Comparison of ENCODE assay signal across 24 cellular contexts in genomic region chr15:37131639-37132038, GRCh38. TPM values are rescaled to one million over a fixed set of nuclear protein-coding genes. Genes with fewer than 3 reads are reported as not detected.
DNase-seq lines count a peak whose midpoint lies in the region; ATAC-seq and TF ChIP-seq lines count a peak whose summit lies in the region.
"Had no signal": no experiment of that assay in that cellular context is flagged by ENCODE, and none has a peak within 500 bp of the region (broad histone marks: within the 10 kb centered on the region; RNA-seq: fewer than 3 reads in every experiment).

No MANE protein-coding gene starts in this region.

- no peaks in the 10 kb centered on the region for H3K9me3 Mint-ChIP-seq in HFFc6
- H3K9me3 Mint-ChIP-seq in nephron progenitor cell: no peaks in the 10 kb centered on the region
- H3K9me3 Mint-ChIP-seq: activated CD8-positive, alpha-beta T cell treated with anti-CD3 and anti-CD28 coated beads for 36 hours; memory B cell; naive thymus-derived CD4-positive, alpha-beta T cell; stimulated activated memory B cell treated with anti-CD40 and anti-IgM and Interleukin-4, amounts not matched to agents 10 μg/mL and 1 μg/mL and 100 μg/mL, for 72 hours had no signal

- WGBS in GM23248 (ENCODE audit: low coverage in 1 of 2, low lambda C conversion rate in 2 of 2, missing lambda C conversion rate in 2 of 2), 2 experiments: 89 to 92% methylated on average over 2 of the region's 2 CpGs

- H3K9me3 ChIP-seq in GM23248 (ENCODE audit: low read depth): no peaks in the 10 kb centered on the region
- H3K9me3 ChIP-seq: breast epithelium, psoas muscle, upper lobe of right lung had no signal

- H3K27me3 ChIP-seq in GM23248 (replicated peaks; ENCODE audit: insufficient read depth): no peaks in the 10 kb centered on the region
- H3K27me3 ChIP-seq: breast epithelium, upper lobe of right lung had no signal

- 0 out of 2 replicates have a peak overlapping the region, but pooled peaks have one; percentile 27 for H3K27ac Mint-ChIP-seq in HFFc6
- H3K27ac Mint-ChIP-seq in nephron progenitor cell: peak overlapping the region; percentile 30
- H3K27ac Mint-ChIP-seq: activated CD8-positive, alpha-beta T cell treated with anti-CD3 and anti-CD28 coated beads for 36 hours; activated naive CD8-positive, alpha-beta T cell; memory B cell; naive thymus-derived CD4-positive, alpha-beta T cell; stimulated activated memory B cell treated with anti-CD40 and anti-IgM and Interleukin-4, amounts not matched to agents 10 μg/mL and 1 μg/mL and 100 μg/mL, for 72 hours had no signal

- H4K20me1 ChIP-seq in GM23248 (ENCODE audit: insufficient read depth): no peaks in the 10 kb centered on the region

- no peak overlapping the region for H3K4me2 ChIP-seq in GM23248 (ENCODE audit: unreplicated experiment)

- H3K27me3 Mint-ChIP-seq in HFFc6 (ENCODE audit: insufficient read depth) (no peaks in the 10 kb centered on the region), nephron progenitor cell (ENCODE audit: low read depth, poor library complexity) (no peaks in the 10 kb centered on the region)

- no peaks in the 10 kb centered on the region for H3K79me2 ChIP-seq in GM23248 (ENCODE audit: insufficient read depth)

- H3K4me1 ChIP-seq in GM23248 (ENCODE audit: insufficient read depth): peaks cover 12% of the 10 kb centered on the region
- H3K4me1 ChIP-seq: breast epithelium, psoas muscle, upper lobe of right lung had no signal

- no peak for TF ChIP-seq CTCF in HFFc6 (IDR thresholded peaks at IDR 0.05)
- TF ChIP-seq CTCF in nephron progenitor cell (IDR thresholded peaks at IDR 0.05): no peak

- H3K4me3 Mint-ChIP-seq in HFFc6: peak overlapping the region; percentile 35; the same call in 1 of the 2 replicates
- no peak overlapping the region for H3K4me3 Mint-ChIP-seq in nephron progenitor cell
- H3K4me3 Mint-ChIP-seq: activated CD8-positive, alpha-beta T cell treated with anti-CD3 and anti-CD28 coated beads for 36 hours; activated naive CD8-positive, alpha-beta T cell; memory B cell; naive thymus-derived CD4-positive, alpha-beta T cell; stimulated activated memory B cell treated with anti-CD40 and anti-IgM and Interleukin-4, amounts not matched to agents 10 μg/mL and 1 μg/mL and 100 μg/mL, for 72 hours had no signal

- H2AFZ ChIP-seq in GM23248: peak overlapping the region; percentile 33

- H3K36me3 ChIP-seq in GM23248 (ENCODE audit: low read depth): no peaks in the 10 kb centered on the region
- H3K36me3 ChIP-seq: breast epithelium, upper lobe of right lung had no signal

- no peak overlapping the region for H3K9ac ChIP-seq in GM23248

- no peak overlapping the region for H3K27ac ChIP-seq in GM23248
- H3K27ac ChIP-seq: breast epithelium, psoas muscle, upper lobe of right lung had no signal

- no peak for ATAC-seq in GM19395 (IDR thresholded peaks at IDR 0.05; ENCODE audit: unreplicated experiment)
- ATAC-seq: activated CD8-positive, alpha-beta T cell treated with anti-CD3 and anti-CD28 coated beads for 36 hours; naive thymus-derived CD4-positive, alpha-beta T cell; psoas muscle; stimulated activated memory B cell treated with anti-CD40 and anti-IgM and Interleukin-4, amounts not matched to agents 10 μg/mL and 1 μg/mL and 100 μg/mL, for 72 hours; upper lobe of right lung had no signal

- H3K4me3 ChIP-seq in GM23248: no peak overlapping the region
- H3K4me3 ChIP-seq: breast epithelium, psoas muscle, upper lobe of right lung had no signal

- H3K4me1 Mint-ChIP-seq in HFFc6 (ENCODE audit: low read depth) (peaks cover 57% of the 10 kb centered on the region), nephron progenitor cell (peaks cover 49% of the 10 kb centered on the region)
- H3K4me1 Mint-ChIP-seq: memory B cell; stimulated activated memory B cell treated with anti-CD40 and anti-IgM and Interleukin-4, amounts not matched to agents 10 μg/mL and 1 μg/mL and 100 μg/mL, for 72 hours had no signal

- H3K36me3 Mint-ChIP-seq in HFFc6 (ENCODE audit: low read depth) (no peaks in the 10 kb centered on the region), nephron progenitor cell (ENCODE audit: low read depth) (no peaks in the 10 kb centered on the region)
- H3K36me3 Mint-ChIP-seq: activated naive CD8-positive, alpha-beta T cell; memory B cell; naive thymus-derived CD4-positive, alpha-beta T cell; stimulated activated memory B cell treated with anti-CD40 and anti-IgM and Interleukin-4, amounts not matched to agents 10 μg/mL and 1 μg/mL and 100 μg/mL, for 72 hours had no signal

- H3K9me2 ChIP-seq in GM23248 (ENCODE audit: insufficient read depth): no peaks in the 10 kb centered on the region

- no peak for DNase-seq in GM23248
- DNase-seq in HFFc6: no peak
- peak; percentile 35 for DNase-seq in cerebellar cortex (ENCODE audit: low spot score)
- no peak for DNase-seq in nephron progenitor cell
- no peak for DNase-seq in stimulated activated naive CD4-positive, alpha-beta T cell treated with Interleukin-2 at 50 U/mL for 16 hours (lab: John Stamatoyannopoulos, UW)
- DNase-seq in activated naive CD4-positive, alpha-beta T cell treated with anti-CD3 and anti-CD28 coated beads, Interleukin-2, amount 50 U/mL, for 16 hours: no peak
- DNase-seq: activated CD8-positive, alpha-beta memory T cell treated with anti-CD3 and anti-CD28 coated beads, Interleukin-2, amount 50 U/mL, for 48 hours; activated CD8-positive, alpha-beta T cell treated with anti-CD3 and anti-CD28 coated beads for 36 hours; anterior cingulate cortex; C1 segment of cervical spinal cord; COR-L47; hypothalamus; naive thymus-derived CD4-positive, alpha-beta T cell; NCI-H1092 treated with DMSO at 0.1 percent for 48 hours; NCI-H1694 treated with DMSO at 0.1 percent for 48 hours; psoas muscle; substantia nigra; upper lobe of right lung had no signal

- in situ Hi-C loops in GM23248 (cut with MboI): loop anchor here (25.0 kb wide), 1 partner anchor 756 kb away; no protein-coding TSS in a partner anchor

- H3F3A ChIP-seq in GM23248 (ENCODE audit: insufficient read depth): no peaks in the 10 kb centered on the region

RNA-seq across cellular contexts. Expression of gene MEIS2, which starts 31.3 kb away (rescaled TPM):
- total RNA-seq in GM23248 (2014; rRNA removed; shearing (Covaris generic)): 23.7 and 29.3 TPM in 2 replicates
- polyA plus RNA-seq in GM23248 (2016; fragmentation: Nextera tagmentation; extraction: Ambion mirVana): 24.1 and 26.2 TPM in 2 replicates
- total RNA-seq in HFFc6 (2021; fragmentation: NEBNext Ultra II Directional; extraction: Animal tissue kit (Norgen Biotek cat#: 25700)): 10 to 100 TPM; 31.8 to 48.0 (median 42.8) TPM
- total RNA-seq: T-helper 2 cell treated with Interferon-gamma antibody and Interleukin-4, amounts not matched to agents 100 ng/mL and 5 ng/mL, for 36 hours had no signal
- polyA plus RNA-seq: naive thymus-derived CD4-positive, alpha-beta T cell had no signal
